In the genomic region with DNA sequence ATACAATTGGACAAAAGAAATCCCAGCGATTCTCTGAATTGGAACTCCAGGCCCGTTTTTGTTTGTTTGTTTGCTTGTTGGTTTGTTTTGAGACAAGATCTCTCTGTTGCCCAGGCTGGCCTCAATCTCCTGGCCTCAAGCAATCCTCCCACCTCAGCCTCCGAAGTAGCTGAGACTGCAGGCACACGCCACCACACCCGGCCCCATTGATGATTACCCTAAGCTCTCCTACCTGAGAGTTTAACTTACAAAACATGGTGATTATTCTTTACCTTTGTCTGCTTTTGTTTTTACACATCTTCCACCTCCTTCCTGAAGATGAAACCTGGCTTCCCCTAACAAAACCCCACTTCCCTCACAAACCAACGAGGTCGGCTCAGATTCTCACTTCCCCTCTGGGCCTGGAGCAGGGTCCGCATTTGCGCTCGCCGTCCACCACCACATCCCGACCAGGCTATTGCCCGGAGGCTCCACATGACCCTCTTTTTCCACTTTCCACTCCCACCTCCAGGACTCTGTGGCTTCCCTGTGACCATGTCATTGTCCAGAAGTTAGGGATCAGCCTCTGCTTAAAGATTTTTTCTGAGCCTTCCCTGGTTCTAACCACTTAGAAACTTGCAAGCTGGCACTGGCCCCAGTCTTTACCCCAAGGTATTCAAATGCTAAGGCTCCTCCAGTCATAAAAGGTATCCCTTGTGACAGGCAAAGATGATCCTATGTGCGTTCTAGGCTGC, we compare ENCODE assay signal across 10 cellular contexts. TPM values are rescaled to one million over a fixed set of nuclear protein-coding genes. Genes with fewer than 3 reads are reported as not detected.
DNase-seq lines count a peak whose midpoint lies in the region; ATAC-seq and TF ChIP-seq lines count a peak whose summit lies in the region.
"Had no signal": no experiment of that assay in that cellular context is flagged by ENCODE, and none has a peak within 500 bp of the region (broad histone marks: within the 10 kb centered on the region; RNA-seq: fewer than 3 reads in every experiment).

No MANE protein-coding gene starts in this region.

- no peaks in the 10 kb centered on the region; the same call in 2 of the 3 replicates for H3K36me3 Mint-ChIP-seq in GM23338 (ENCODE audit: low read depth)

- peaks cover 13% of the 10 kb centered on the region for H3F3A ChIP-seq in OCI-LY1 (ENCODE audit: insufficient read depth, low read length)
- H3F3A ChIP-seq in GM23338 (replicated peaks; ENCODE audit: low read depth): no peaks in the 10 kb centered on the region

- no peaks in the 10 kb centered on the region; the same call in 2 of the 3 replicates for H3K9me3 Mint-ChIP-seq in GM23338

- H4K20me1 ChIP-seq in OCI-LY1 (ENCODE audit: insufficient read depth, low read length) (no peaks in the 10 kb centered on the region), GM23338 (replicated peaks; ENCODE audit: insufficient read depth) (no peaks in the 10 kb centered on the region)

- H3K79me2 ChIP-seq in OCI-LY1 (ENCODE audit: insufficient read depth, low read length): peaks cover 89% of the 10 kb centered on the region
- no peaks in the 10 kb centered on the region for H3K79me2 ChIP-seq in GM23338 (replicated peaks; ENCODE audit: insufficient read depth)

- ATAC-seq in GM21619 (IDR thresholded peaks at IDR 0.05; ENCODE audit: unreplicated experiment) (peak; percentile 45), GM23338 (no peak)
- ATAC-seq: body of pancreas had no signal

- H3K27ac ChIP-seq in OCI-LY1 (ENCODE audit: low read depth, low read length, poor library complexity, severe bottlenecking) (peak overlapping the region; percentile 96), GM23338 (ENCODE audit: low read depth) (no peak overlapping the region)

- peak overlapping the region; percentile 44 for H3K9ac ChIP-seq in OCI-LY1 (ENCODE audit: low read length)

- H3K27me3 Mint-ChIP-seq in GM23338 (ENCODE audit: insufficient read depth, low read depth, poor library complexity): peaks cover 17% of the 10 kb centered on the region

- H3K4me2 ChIP-seq in OCI-LY1 (ENCODE audit: low read length) (peak overlapping the region; percentile 59), GM23338 (no peak overlapping the region)

- no peak overlapping the region for H3K27ac Mint-ChIP-seq in GM23338

- H3K36me3 ChIP-seq in GM06990 (ENCODE audit: control insufficient read depth, insufficient read depth, low read length): no peaks in the 10 kb centered on the region
- peaks cover 53% of the 10 kb centered on the region for H3K36me3 ChIP-seq in OCI-LY1 (ENCODE audit: insufficient read depth, low read length)
- no peaks in the 10 kb centered on the region for H3K36me3 ChIP-seq in GM23338 (ENCODE audit: insufficient read depth)

- DNase-seq in GM06990 (ENCODE audit: extremely low read depth, insufficient read length): peak; percentile 67
- DNase-seq in mesenteric fat pad (ENCODE audit: low spot score): peak; percentile 18
- no peak for DNase-seq in GM23338 (ENCODE audit: low spot score)
- no peak for DNase-seq in GM13977 (ENCODE audit: low spot score)
- no peak for DNase-seq in HUDEP-2 (lab: John Stamatoyannopoulos, UW; ENCODE audit: unreplicated experiment in 76 of 76)
- no peak for DNase-seq in NCI-H526 treated with DMSO at 0.1 percent for 48 hours (lab: John Stamatoyannopoulos, UW)
- DNase-seq: NCI-H2227 treated with DMSO at 0.1 percent for 48 hours had no signal

- H3K9me2 ChIP-seq in OCI-LY1 (ENCODE audit: low read depth, low read length) (no peaks in the 10 kb centered on the region), GM23338 (ENCODE audit: insufficient read depth) (no peaks in the 10 kb centered on the region)

- H3K4me1 ChIP-seq in OCI-LY1 (ENCODE audit: insufficient read depth, low read length, severe bottlenecking) (peaks cover 100% of the 10 kb centered on the region), GM23338 (ENCODE audit: insufficient read depth) (peaks cover 6% of the 10 kb centered on the region; the same call in 1 of the 2 replicates)
- H3K4me1 ChIP-seq: body of pancreas had no signal

- H3K9me3 ChIP-seq in OCI-LY1 (ENCODE audit: low read length): no peaks in the 10 kb centered on the region
- H3K9me3 ChIP-seq: body of pancreas had no signal

- in situ Hi-C loops in GM13977 (cut with MboI; ENCODE audit: low pct_unique_long_range_greater_than_20kb, low sequenced_read_pairs, unreplicated experiment): no loop called here

- no peak overlapping the region for H3K4me3 ChIP-seq in GM06990 (replicated peaks; ENCODE audit: low read depth, low read length)
- H3K4me3 ChIP-seq in OCI-LY1 (ENCODE audit: low read depth, low read length, poor library complexity, severe bottlenecking): peak overlapping the region; percentile 33
- no peak overlapping the region for H3K4me3 ChIP-seq in GM23338
- H3K4me3 ChIP-seq: body of pancreas had no signal

- H2AFZ ChIP-seq in OCI-LY1 (ENCODE audit: low read length) (no peak overlapping the region), GM23338 (no peak overlapping the region)

- H3K27me3 ChIP-seq in GM06990 (replicated peaks; ENCODE audit: control insufficient read depth, insufficient read depth, low read length) (no peaks in the 10 kb centered on the region), OCI-LY1 (ENCODE audit: insufficient read depth, low read length) (no peaks in the 10 kb centered on the region), GM23338 (ENCODE audit: insufficient read depth) (no peaks in the 10 kb centered on the region)
- H3K27me3 ChIP-seq: body of pancreas had no signal

- H3K4me1 Mint-ChIP-seq in GM23338: peaks cover 23% of the 10 kb centered on the region

- no peak overlapping the region for H3K4me3 Mint-ChIP-seq in GM23338

- TF ChIP-seq CTCF in GM06990 (IDR thresholded peaks at IDR 0.05; ENCODE audit: insufficient read depth, low read length, poor library complexity, severe bottlenecking): no peak
- no peak for TF ChIP-seq CTCF in OCI-LY1 (IDR thresholded peaks at IDR 0.05; ENCODE audit: low read length)
- TF ChIP-seq CTCF in GM23338 (conservative IDR thresholded peaks at IDR 0.05; ENCODE audit: low read depth in 2 of 2): no peak
- TF ChIP-seq CTCF in GM13977 (IDR thresholded peaks at IDR 0.05; ENCODE audit: extremely low read depth, insufficient read depth, missing control alignments): no peak

TF ChIP-seq in GM23338, 12 proteins besides CTCF, POLR2A, EP300 and RAD21 (continues in another document):
- TF ChIP-seq STAT1 (IDR thresholded peaks at IDR 0.05; ENCODE audit: unreplicated experiment) (no peak), POLR2AphosphoS5 (IDR thresholded peaks at IDR 0.05; ENCODE audit: low read depth) (no peak), ZNF114 (CRISPR knock-in tag; IDR thresholded peaks at IDR 0.05) (no peak)

RNA-seq across cellular contexts. Expression of a gene that starts 14.8 kb away (rescaled TPM):
- total RNA-seq in mesenteric fat pad: 5.7 TPM
- total RNA-seq in GM23338 (2014; rRNA removed; shearing (Covaris generic)): 0.12 TPM in 1 of 2 replicates, not detected in the other
- polyA plus RNA-seq in GM23338 (2016; fragmentation: Nextera tagmentation; extraction: Ambion mirVana): 0.05 TPM in 1 of 2 replicates, not detected in the other

Comparison
In these comparisons a context has a peak if more than half of its experiments do, and no peak if none do; other contexts are left out.
1. DNase-seq: peak in GM06990 (single experiment) and mesenteric fat pad (single experiment); none in GM23338 (single experiment), GM13977 (single experiment), HUDEP-2 (0 of 76) and NCI-H526 treated with DMSO at 0.1 percent for 48 hours (single experiment).